In the genomic region with DNA sequence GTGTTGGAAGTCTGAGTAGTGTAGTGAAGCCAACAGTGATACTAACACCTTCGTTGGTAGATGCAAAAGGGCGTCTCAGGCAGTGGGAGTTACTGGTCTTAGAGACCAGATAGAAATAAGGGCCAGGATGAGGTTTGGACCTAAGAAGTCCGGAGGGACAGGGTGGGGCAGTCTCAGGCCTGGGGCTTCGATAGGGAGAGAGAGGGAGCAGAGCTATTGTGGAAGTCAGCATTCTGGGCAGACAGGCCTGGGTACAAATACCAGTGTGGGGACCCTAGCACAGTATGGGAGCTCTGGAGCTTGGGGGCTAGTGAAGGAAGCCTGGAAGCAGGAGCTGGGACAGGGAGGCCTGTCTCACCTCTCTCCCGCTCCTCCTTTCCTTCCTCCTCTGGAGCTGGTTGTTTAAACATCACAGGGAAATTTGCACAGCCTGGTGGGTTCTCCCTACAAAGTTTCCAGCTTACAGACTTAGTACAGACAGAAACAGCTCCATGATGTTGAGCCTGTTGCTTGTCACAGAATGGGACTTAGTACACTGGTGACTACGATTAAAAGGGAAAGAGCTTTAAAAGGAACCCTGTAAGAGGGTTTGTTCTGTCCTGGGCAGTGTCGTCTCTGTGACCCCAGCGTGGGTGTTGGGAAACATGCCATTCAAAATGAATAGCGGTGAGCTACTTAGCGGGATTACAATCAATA, we compare ENCODE assay signal across 21 cellular contexts.
"Had no signal": no experiment of that assay in that cellular context is flagged by ENCODE, and none has a peak within 500 bp of the region (broad histone marks: within the 10 kb centered on the region; RNA-seq: fewer than 3 reads in every experiment).

No MANE protein-coding gene starts in this region.

- H3K4me1 ChIP-seq: prostate gland, testis had no signal

- DNase-seq: activated CD4-positive, alpha-beta T cell treated with anti-CD3 and anti-CD28 coated beads, Interleukin-2, amount 10 ng/mL, durations not matched to agents 24 days and 14 days; activated CD8-positive, alpha-beta T cell treated with anti-CD3 and anti-CD28 coated beads for 36 hours; activated naive CD4-positive, alpha-beta T cell; activated naive CD8-positive, alpha-beta T cell treated with anti-CD3 and anti-CD28 coated beads for 36 hours; activated T-cell treated with anti-CD3 and anti-CD28 coated beads, Interleukin-2, amount 50 U/mL, for 1 hour; amygdala; brain microvascular endothelial cell; cortex of kidney; esophagus squamous epithelium; hippocampal formation; islet precursor cell; midbrain; nephron progenitor cell; right cardiac atrium; T-helper 1 cell; T1000; testis; upper lobe of right lung had no signal

- H3K36me3 ChIP-seq: brain microvascular endothelial cell, esophagus squamous epithelium, prostate gland, upper lobe of right lung had no signal

- H3K27me3 ChIP-seq: brain microvascular endothelial cell, esophagus squamous epithelium, testis, upper lobe of right lung had no signal

- H3K4me3 ChIP-seq: esophagus squamous epithelium, prostate gland, skin epidermis, testis, upper lobe of right lung had no signal

- H3K27ac ChIP-seq: brain microvascular endothelial cell, prostate gland, testis, upper lobe of right lung had no signal

- ATAC-seq: activated CD8-positive, alpha-beta T cell treated with anti-CD3 and anti-CD28 coated beads for 36 hours; activated T-helper 17 cell treated with anti-CD3 and anti-CD28 coated beads, Interleukin-2, amount 50 U/mL, for 72 hours; upper lobe of right lung had no signal

- H3K9me3 ChIP-seq: esophagus squamous epithelium, prostate gland, testis, upper lobe of right lung had no signal
